In genomic region chr11:15075162-15075526, GRCh38 we compare ENCODE assay signal across 16 cellular contexts. TPM values are rescaled to one million over a fixed set of nuclear protein-coding genes. Genes with fewer than 3 reads are reported as not detected.
DNase-seq lines count a peak whose midpoint lies in the region; ATAC-seq and TF ChIP-seq lines count a peak whose summit lies in the region.
"Had no signal": no experiment of that assay in that cellular context is flagged by ENCODE, and none has a peak within 500 bp of the region (broad histone marks: within the 10 kb centered on the region; RNA-seq: fewer than 3 reads in every experiment).

No MANE protein-coding gene starts in this region.

- DNase-seq in CD4-positive, CD25-positive, alpha-beta regulatory T cell, result no peak
- DNase-seq in chondrocyte (ENCODE audit: low spot score) (no peak), natural killer cell (no peak), NCI-H510A treated with DMSO at 0.1 percent for 48 hours (lab: John Stamatoyannopoulos, UW) (no peak), iPS-NIHi11 (ENCODE audit: low spot score) (no peak)

- peaks cover 0 to 23% (median 0%) of the 10 kb centered on the region in 4 donors for H3K4me1 Mint-ChIP-seq in CD4-positive, CD25-positive, alpha-beta regulatory T cell
- H3K4me1 Mint-ChIP-seq in chondrocyte (ENCODE audit: low read depth) (no peaks in the 10 kb centered on the region), natural killer cell (peaks cover 18 to 19% of the 10 kb centered on the region in 2 donors)

- no peaks in the 10 kb centered on the region for H3K36me3 ChIP-seq in CD4-positive, CD25-positive, alpha-beta regulatory T cell (ENCODE audit: control insufficient read depth, insufficient read depth, low read length)
- H3K36me3 ChIP-seq: ascending aorta had no signal

- H3K9me3 Mint-ChIP-seq in CD4-positive, CD25-positive, alpha-beta regulatory T cell, result peaks cover 0 to 7% (median under 1%) of the 10 kb centered on the region in 7 donors
- H3K9me3 Mint-ChIP-seq in chondrocyte (ENCODE audit: low read depth) (peaks cover 3% of the 10 kb centered on the region), natural killer cell (no peaks in the 10 kb centered on the region)

- H3K27ac Mint-ChIP-seq in CD4-positive, CD25-positive, alpha-beta regulatory T cell, result no peak overlapping the region
- H3K27ac Mint-ChIP-seq in chondrocyte (ENCODE audit: unreplicated experiment) (no peak overlapping the region), natural killer cell (no peak overlapping the region)

- peaks cover 8% of the 10 kb centered on the region for H3K27me3 ChIP-seq in CD4-positive, CD25-positive, alpha-beta regulatory T cell (ENCODE audit: control insufficient read depth, insufficient read depth, low read length)
- H3K27me3 ChIP-seq: ascending aorta, testis had no signal

- H3K36me3 Mint-ChIP-seq in CD4-positive, CD25-positive, alpha-beta regulatory T cell, result no peaks in the 10 kb centered on the region
- no peaks in the 10 kb centered on the region for H3K36me3 Mint-ChIP-seq in chondrocyte (ENCODE audit: low read depth)
- no peaks in the 10 kb centered on the region for H3K36me3 Mint-ChIP-seq in natural killer cell

- H3K4me3 ChIP-seq in CD4-positive, CD25-positive, alpha-beta regulatory T cell (ENCODE audit: low read depth, low read length), result no peak overlapping the region
- H3K4me3 ChIP-seq: GM12878 had no signal

- H3K27ac ChIP-seq in 22Rv1, result peak overlapping the region; percentile 75
- H3K27ac ChIP-seq in CD4-positive, CD25-positive, alpha-beta regulatory T cell (ENCODE audit: insufficient read depth, low read length, poor library complexity, severe bottlenecking), result no peak overlapping the region
- H3K27ac ChIP-seq: ascending aorta, foreskin keratinocyte, RWPE1, testis had no signal

- peaks cover 18% of the 10 kb centered on the region for H3K4me1 ChIP-seq in CD4-positive, CD25-positive, alpha-beta regulatory T cell (ENCODE audit: control insufficient read depth, insufficient read depth, low read length, poor library complexity, severe bottlenecking)
- H3K4me1 ChIP-seq: Caco-2, foreskin keratinocyte had no signal

- H3K9me3 ChIP-seq in CD4-positive, CD25-positive, alpha-beta regulatory T cell (ENCODE audit: control insufficient read depth in 2 of 2, low read length in 2 of 2), result no peaks in the 10 kb centered on the region
- H3K9me3 ChIP-seq: ascending aorta, testis had no signal

- no peak; the same call in none of the 2 replicates for TF ChIP-seq CTCF in 22Rv1 (IDR thresholded peaks at IDR 0.05)
- peak; percentile 32; the same call in 1 of the 2 replicates for TF ChIP-seq CTCF in LNCAP (IDR thresholded peaks at IDR 0.05)
- peak; percentile 61 for TF ChIP-seq CTCF in chondrocyte (IDR thresholded peaks at IDR 0.05)
- TF ChIP-seq CTCF in natural killer cell (IDR thresholded peaks at IDR 0.05), result no peak

- intact Hi-C loops in natural killer cell (cut with micrococcal nuclease), result no loop called here

- peaks cover 36% of the 10 kb centered on the region for H3K27me3 Mint-ChIP-seq in CD4-positive, CD25-positive, alpha-beta regulatory T cell
- H3K27me3 Mint-ChIP-seq in chondrocyte (ENCODE audit: low read depth), result peaks cover 24% of the 10 kb centered on the region
- peaks cover 49 to 77% of the 10 kb centered on the region in 2 donors for H3K27me3 Mint-ChIP-seq in natural killer cell (ENCODE audit: low read depth in 2 of 2)

- peak overlapping the region in 3 of 4 donors; percentile 68 to 86 (median 82) for H3K4me3 Mint-ChIP-seq in CD4-positive, CD25-positive, alpha-beta regulatory T cell
- H3K4me3 Mint-ChIP-seq in chondrocyte (ENCODE audit: unreplicated experiment) (no peak overlapping the region), natural killer cell (no peak overlapping the region)

- ATAC-seq in CD4-positive, CD25-positive, alpha-beta regulatory T cell (ENCODE audit: low read depth in 2 of 2), result no peak
- ATAC-seq in natural killer cell, result no peak
- no peak for ATAC-seq in GM21723 (IDR thresholded peaks at IDR 0.05; ENCODE audit: unreplicated experiment)

RNA-seq across cellular contexts. Expression of gene CALCB, which starts 1.8 kb away (rescaled TPM):
- total RNA-seq in CD4-positive, CD25-positive, alpha-beta regulatory T cell, result 0.25 TPM
- under 1 TPM; 0.28 to 0.38 (median 0.31) TPM for polyA plus RNA-seq in CD4-positive, CD25-positive, alpha-beta regulatory T cell
- total RNA-seq in chondrocyte (not detected in 3 replicates), natural killer cell (1 to 10 TPM in 1 of 3 donors, under 1 TPM in 2; 0.19 to 1.3 (median 0.27) TPM)
- total RNA-seq: ascending aorta, Caco-2, foreskin keratinocyte, skeletal muscle tissue had no signal
- polyA plus RNA-seq: foreskin keratinocyte had no signal

RNA-seq across cellular contexts. Expression of gene INSC, which starts 39.6 kb away (rescaled TPM):
- total RNA-seq in CD4-positive, CD25-positive, alpha-beta regulatory T cell, result not detected
- polyA plus RNA-seq in CD4-positive, CD25-positive, alpha-beta regulatory T cell, result under 1 TPM in 2 of 4 donors, not detected in 2; 0.15 to 0.20 TPM
- total RNA-seq in chondrocyte, result not detected in 3 replicates
- under 1 TPM in 2 of 3 donors, not detected in 1; 0.16 to 0.27 TPM for total RNA-seq in natural killer cell
- total RNA-seq: ascending aorta, Caco-2, GM12878, pulmonary artery endothelial cell had no signal
- polyA plus RNA-seq: foreskin keratinocyte had no signal

Comparison
In these comparisons a context has a peak if more than half of its experiments do, and no peak if none do; other contexts are left out.
1. CTCF ChIP-seq: peak in LNCAP (single experiment) and chondrocyte (single experiment); none in 22Rv1 (single experiment) and natural killer cell (single experiment).
2. H3K4me3 Mint-ChIP-seq: peak in CD4-positive, CD25-positive, alpha-beta regulatory T cell (3 of 4); none in chondrocyte (single experiment) and natural killer cell (single experiment).